12 cellular contexts compared by ENCODE assay signal in the genomic region with DNA sequence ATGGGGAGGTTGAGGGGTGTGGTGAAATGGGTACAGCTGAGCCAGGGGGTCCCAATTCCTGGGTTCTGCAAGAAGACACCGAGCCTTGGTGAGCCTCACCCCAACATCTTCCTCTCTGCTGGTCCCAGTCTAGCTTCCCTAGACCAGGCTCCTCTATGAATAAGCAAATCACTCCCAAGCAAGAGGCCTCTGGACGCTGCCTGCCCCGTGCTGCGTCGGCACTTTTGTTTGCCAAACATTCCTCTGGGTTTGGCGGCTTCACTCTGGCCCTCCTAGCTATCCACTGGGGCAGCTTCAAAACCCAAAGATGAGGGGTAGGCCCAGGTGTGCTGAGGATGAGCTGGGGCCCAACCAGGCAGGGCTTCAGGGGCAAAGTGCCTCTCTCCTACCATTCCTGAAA.
A peak's percentile ranks its signal among the peaks of the same experiment; 100 is the strongest.
DNase-seq lines count a peak whose midpoint lies in the region; ATAC-seq and TF ChIP-seq lines count a peak whose summit lies in the region.
"Had no signal": no experiment of that assay in that cellular context is flagged by ENCODE, and none has a peak within 500 bp of the region (broad histone marks: within the 10 kb centered on the region; RNA-seq: fewer than 3 reads in every experiment).

No MANE protein-coding gene starts in this region.

- POLR2A ChIA-PET in IMR-90 (lab: Charles Lee; ENCODE audit: unreplicated experiment), result no interaction called here

- CTCF ChIA-PET in IMR-90 (lab: Yijun Ruan, JAX), result no interaction called here

- H3K27ac ChIP-seq in IMR-90 (ENCODE audit: insufficient read depth, low read length), result peak overlapping the region; percentile 28; the same call in 1 of the 2 replicates
- H3K27ac ChIP-seq in thoracic aorta, result peak overlapping the region; percentile 62 to 76

- H4K91ac ChIP-seq in IMR-90 (ENCODE audit: insufficient read depth, low read depth, low read length), result no peak overlapping the region

- BruUV-seq in IMR-90 (replicated peaks; lab: Mats Ljungman, UMichigan), result no TSS peak

- H3K36me3 Mint-ChIP-seq in activated T-cell treated with anti-CD3 and anti-CD28 coated beads, Interleukin-2, amount 50 U/mL, for 72 hours (ENCODE audit: insufficient read depth in 2 of 2), result no peaks in the 10 kb centered on the region
- no peaks in the 10 kb centered on the region for H3K36me3 Mint-ChIP-seq in stimulated activated effector memory CD8-positive, alpha-beta T cell treated with anti-CD3 and anti-CD28 coated beads, Interleukin-12 subunit alpha, Interleukin-12 subunit beta, amount 100 ng/mL, for 72 hours

- H4K20me1 ChIP-seq in IMR-90 (ENCODE audit: insufficient read depth, low read length), result no peaks in the 10 kb centered on the region

- no CpG with 5 or more reads among the region's 6 CpGs for WGBS in IMR-90 (ENCODE audit: extremely low coverage in 2 of 2, insufficient read length in 1 of 2), 2 experiments

- H3K9me1 ChIP-seq in IMR-90 (ENCODE audit: insufficient read depth, low read length), result 0 out of 2 replicates have a peak, but pooled peaks cover 3% of the 10 kb centered on the region

- H2BK120ac ChIP-seq in IMR-90 (ENCODE audit: low read depth, low read length), result no peak overlapping the region; the same call in 1 of the 2 replicates

- H3K9me3 ChIP-seq in IMR-90 (ENCODE audit: control insufficient read depth, insufficient read depth, low read length), result no peaks in the 10 kb centered on the region
- H3K9me3 ChIP-seq in thoracic aorta, result no peaks in the 10 kb centered on the region

- H3K27ac Mint-ChIP-seq in activated T-cell treated with anti-CD3 and anti-CD28 coated beads, Interleukin-2, amount 50 U/mL, for 72 hours, result no peak overlapping the region
- H3K27ac Mint-ChIP-seq in stimulated activated effector memory CD8-positive, alpha-beta T cell treated with anti-CD3 and anti-CD28 coated beads, Interleukin-12 subunit alpha, Interleukin-12 subunit beta, amount 100 ng/mL, for 72 hours, result no peak overlapping the region
- H3K27ac Mint-ChIP-seq: activated CD4-positive, alpha-beta T cell treated with anti-CD3 and anti-CD28 coated beads, Interleukin-2, amount 10 ng/mL, durations not matched to agents 7 days and 5 days had no signal

- no peaks in the 10 kb centered on the region for H3K9me3 Mint-ChIP-seq in activated T-cell treated with anti-CD3 and anti-CD28 coated beads, Interleukin-2, amount 50 U/mL, for 72 hours
- H3K9me3 Mint-ChIP-seq in stimulated activated effector memory CD8-positive, alpha-beta T cell treated with anti-CD3 and anti-CD28 coated beads, Interleukin-12 subunit alpha, Interleukin-12 subunit beta, amount 100 ng/mL, for 72 hours, result no peaks in the 10 kb centered on the region
- H3K9me3 Mint-ChIP-seq: activated CD4-positive, alpha-beta T cell treated with anti-CD3 and anti-CD28 coated beads, Interleukin-2, amount 10 ng/mL, durations not matched to agents 7 days and 5 days; dendritic cell treated with granulocyte-macrophage colony-stimulating factor and Interleukin-4, amounts not matched to agents 40 ng/mL and 50 ng/mL, for 4 days had no signal

- dilution Hi-C loops in IMR-90 (cut with HindIII; ENCODE audit: low sequenced_read_pairs, unreplicated experiment), result no loop called here

- H4K8ac ChIP-seq in IMR-90 (ENCODE audit: low read depth in 2 of 2, low read length in 2 of 2), result no peak overlapping the region

- H3K4me3 Mint-ChIP-seq in activated T-cell treated with anti-CD3 and anti-CD28 coated beads, Interleukin-2, amount 50 U/mL, for 72 hours, result no peak overlapping the region
- H3K4me3 Mint-ChIP-seq in stimulated activated effector memory CD8-positive, alpha-beta T cell treated with anti-CD3 and anti-CD28 coated beads, Interleukin-12 subunit alpha, Interleukin-12 subunit beta, amount 100 ng/mL, for 72 hours, result no peak overlapping the region
- H3K4me3 Mint-ChIP-seq: activated CD4-positive, alpha-beta T cell treated with anti-CD3 and anti-CD28 coated beads, Interleukin-2, amount 10 ng/mL, durations not matched to agents 7 days and 5 days; dendritic cell treated with granulocyte-macrophage colony-stimulating factor and Interleukin-4, amounts not matched to agents 40 ng/mL and 50 ng/mL, for 4 days had no signal

- H3K36me3 ChIP-seq in IMR-90 (ENCODE audit: control insufficient read depth, insufficient read depth, low read length), result no peaks in the 10 kb centered on the region
- H3K36me3 ChIP-seq in thoracic aorta, result peaks cover 41% of the 10 kb centered on the region

- H3K4me2 ChIP-seq in IMR-90 (ENCODE audit: low read depth, low read length), result no peak overlapping the region

- no peak overlapping the region for H3K4ac ChIP-seq in IMR-90 (ENCODE audit: low read depth, low read length)

- in situ Hi-C loops in IMR-90 (cut with MboI; ENCODE audit: low sequenced_read_pairs), result no loop called here

- peak overlapping the region; percentile 50 for H2AK9ac ChIP-seq in IMR-90 (replicated peaks; ENCODE audit: low read depth, low read length, poor library complexity)

- no peak overlapping the region for H4K5ac ChIP-seq in IMR-90 (ENCODE audit: low read depth, low read length)

- no peak overlapping the region for H2BK5ac ChIP-seq in IMR-90 (ENCODE audit: low read depth, low read length, poor library complexity, severe bottlenecking)

- intact Hi-C loops in IMR-90 (cut with micrococcal nuclease), result no loop called here

- TF ChIP-seq CTCF in IMR-90 (conservative IDR thresholded peaks at IDR 0.05; ENCODE audit: low read depth, low read length), result no peak
- TF ChIP-seq CTCF in thoracic aorta (IDR thresholded peaks at IDR 0.05), result no peak

- H2BK20ac ChIP-seq in IMR-90 (ENCODE audit: low read depth, low read length), result no peak overlapping the region

- H3K56ac ChIP-seq in IMR-90 (ENCODE audit: extremely low read depth, insufficient read depth, low read length), result no peak overlapping the region

- H2BK15ac ChIP-seq in IMR-90 (ENCODE audit: low read depth, low read length), result no peak overlapping the region

- H3K18ac ChIP-seq in IMR-90 (ENCODE audit: low read depth, low read length), result no peak overlapping the region

- no peak overlapping the region for H3K4me3 ChIP-seq in IMR-90 (ENCODE audit: insufficient read depth, low read depth, low read length)
- H3K4me3 ChIP-seq in thoracic aorta, result no peak overlapping the region

- ATAC-seq in IMR-90 (ENCODE audit: low read depth) (peak; percentile 63), thoracic aorta (ENCODE audit: insufficient number of reproducible peaks, low FRiP score, low read depth) (no peak), HG03342 (IDR thresholded peaks at IDR 0.05; ENCODE audit: unreplicated experiment) (no peak)
- no peak for ATAC-seq in activated T-cell treated with anti-CD3 and anti-CD28 coated beads, Interleukin-2, amount 50 U/mL, for 72 hours (replicated peaks in 1 of 2)
- no peak for ATAC-seq in stimulated activated effector memory CD8-positive, alpha-beta T cell treated with anti-CD3 and anti-CD28 coated beads, Interleukin-12 subunit alpha, Interleukin-12 subunit beta, amount 100 ng/mL, for 72 hours

- H3K4me1 Mint-ChIP-seq in activated T-cell treated with anti-CD3 and anti-CD28 coated beads, Interleukin-2, amount 50 U/mL, for 72 hours (ENCODE audit: low read depth), result peaks cover 15% of the 10 kb centered on the region
- H3K4me1 Mint-ChIP-seq in stimulated activated effector memory CD8-positive, alpha-beta T cell treated with anti-CD3 and anti-CD28 coated beads, Interleukin-12 subunit alpha, Interleukin-12 subunit beta, amount 100 ng/mL, for 72 hours, result peaks cover 9% of the 10 kb centered on the region

- TF ChIP-seq RAD21 in IMR-90 (IDR thresholded peaks at IDR 0.05; ENCODE audit: low read length), result no peak

- no peaks in the 10 kb centered on the region for H3K27me3 ChIP-seq in IMR-90 (ENCODE audit: control insufficient read depth, insufficient read depth, low read length)
- no peaks in the 10 kb centered on the region for H3K27me3 ChIP-seq in thoracic aorta (replicated peaks; ENCODE audit: insufficient read depth)

- TF ChIP-seq POLR2A in IMR-90 (IDR thresholded peaks at IDR 0.05; ENCODE audit: low read depth, low read length), result no peak

- H3K23ac ChIP-seq in IMR-90 (ENCODE audit: low read depth, low read length), result peak overlapping the region; percentile 3; the same call in 1 of the 2 replicates

- no peak overlapping the region for H3K14ac ChIP-seq in IMR-90 (replicated peaks; ENCODE audit: low read depth, low read length)

- H3K4me1 ChIP-seq in IMR-90 (ENCODE audit: control insufficient read depth, insufficient read depth, low read length), result peaks cover 8% of the 10 kb centered on the region
- H3K4me1 ChIP-seq in thoracic aorta (ENCODE audit: control insufficient read depth in 1 of 2, low read depth in 2 of 2), result peaks cover 23 to 52% of the 10 kb centered on the region in 2 donors

- H3K79me1 ChIP-seq in IMR-90 (ENCODE audit: low read depth in 1 of 2, low read length in 2 of 2), result no peaks in the 10 kb centered on the region

- H3K9ac ChIP-seq in IMR-90 (ENCODE audit: low read depth, low read length), result no peak overlapping the region

- peak overlapping the region; percentile 84 for H2AFZ ChIP-seq in IMR-90 (replicated peaks; ENCODE audit: low read length, poor library complexity)

- DNase-seq in IMR-90 (no peak), fibroblast of gingiva (ENCODE audit: low read depth) (peak; percentile 29), mucosa of gallbladder (ENCODE audit: low spot score) (peak; percentile 56), thoracic aorta (ENCODE audit: low spot score) (no peak), NCI-H2227 (lab: John Stamatoyannopoulos, UW; ENCODE audit: unreplicated experiment) (no peak)
- no peak for DNase-seq in activated T-cell treated with anti-CD3 and anti-CD28 coated beads, Interleukin-2, amount 50 U/mL, for 72 hours
- no peak for DNase-seq in stimulated activated effector memory CD8-positive, alpha-beta T cell treated with anti-CD3 and anti-CD28 coated beads, Interleukin-12 subunit alpha, Interleukin-12 subunit beta, amount 100 ng/mL, for 72 hours (ENCODE audit: low spot score in 2 of 2)
- DNase-seq: activated CD4-positive, alpha-beta T cell treated with anti-CD3 and anti-CD28 coated beads, Interleukin-2, amount 10 ng/mL, durations not matched to agents 7 days and 5 days; activated effector memory CD4-positive, alpha-beta T cell treated with anti-CD3 and anti-CD28 coated beads, Interleukin-2, amount 50 U/mL, for 16 hours; mesendoderm had no signal

- peaks cover 16% of the 10 kb centered on the region for H3K27me3 Mint-ChIP-seq in activated T-cell treated with anti-CD3 and anti-CD28 coated beads, Interleukin-2, amount 50 U/mL, for 72 hours (ENCODE audit: low read depth)

- H2AK5ac ChIP-seq in IMR-90 (ENCODE audit: low read depth, low read length), result no peak overlapping the region

TF ChIP-seq in IMR-90, 13 proteins besides CTCF, POLR2A, EP300 and RAD21:
- no peak for TF ChIP-seq RFX5 (IDR thresholded peaks at IDR 0.05; ENCODE audit: low read depth, low read length)
- TF ChIP-seq MAFK (IDR thresholded peaks at IDR 0.05; ENCODE audit: low read depth, low read length), result peak; percentile 71

Comparison
In these comparisons a context has a peak if more than half of its experiments do, and no peak if none do; other contexts are left out.
1. DNase-seq: peak in fibroblast of gingiva (single experiment) and mucosa of gallbladder (single experiment); none in IMR-90 (single experiment), thoracic aorta (single experiment), activated T-cell treated with anti-CD3 and anti-CD28 coated beads, Interleukin-2, amount 50 U/mL, for 72 hours (0 of 2), stimulated activated effector memory CD8-positive, alpha-beta T cell treated with anti-CD3 and anti-CD28 coated beads, Interleukin-12 subunit alpha, Interleukin-12 subunit beta, amount 100 ng/mL, for 72 hours (0 of 2) and NCI-H2227 (single experiment).